8 cellular contexts compared by ENCODE assay signal in genomic region chr11:18013790-18014507, GRCh38. TPM values are rescaled to one million over a fixed set of nuclear protein-coding genes. Genes with fewer than 3 reads are reported as not detected.
A peak's percentile ranks its signal among the peaks of the same experiment; 100 is the strongest.
DNase-seq lines count a peak whose midpoint lies in the region; ATAC-seq and TF ChIP-seq lines count a peak whose summit lies in the region.

No MANE protein-coding gene starts in this region.

- TF ChIP-seq CTCF in AG09309 (IDR thresholded peaks at IDR 0.05; ENCODE audit: control insufficient read depth, insufficient read depth, low read depth, low read length, missing control alignments), result no peak

- no peak for ATAC-seq in activated CD8-positive, alpha-beta memory T cell treated with anti-CD3 and anti-CD28 coated beads, Interleukin-2, amount 10 ng/mL, durations not matched to agents 7 days and 5 days
- no peak for ATAC-seq in stimulated activated naive B cell treated with anti-CD40 and anti-IgM and Interleukin-4, amounts not matched to agents 10 μg/mL and 1 μg/mL and 100 μg/mL, for 72 hours (replicated peaks)
- no peak for ATAC-seq in GM21723 (IDR thresholded peaks at IDR 0.05; ENCODE audit: unreplicated experiment)
- no peak for ATAC-seq in GM19455 (IDR thresholded peaks at IDR 0.05; ENCODE audit: unreplicated experiment)

- H3K27me3 ChIP-seq in HAP-1 (ENCODE audit: low read depth), result no peaks in the 10 kb centered on the region

- DNase-seq in AG09309 (ENCODE audit: low read depth) (no peak), HAP-1 (ENCODE audit: low spot score in 2 of 2) (no peak), H4 (ENCODE audit: low spot score) (no peak)
- no peak for DNase-seq in activated CD8-positive, alpha-beta memory T cell treated with anti-CD3 and anti-CD28 coated beads, Interleukin-2, amount 10 ng/mL, durations not matched to agents 7 days and 5 days
- no peak for DNase-seq in stimulated activated naive B cell treated with anti-CD40 and anti-IgM and Interleukin-4, amounts not matched to agents 10 μg/mL and 1 μg/mL and 100 μg/mL, for 72 hours

- H3K9me3 Mint-ChIP-seq in activated CD8-positive, alpha-beta memory T cell treated with anti-CD3 and anti-CD28 coated beads, Interleukin-2, amount 10 ng/mL, durations not matched to agents 7 days and 5 days (ENCODE audit: low read depth), result no peaks in the 10 kb centered on the region
- no peaks in the 10 kb centered on the region for H3K9me3 Mint-ChIP-seq in stimulated activated naive B cell treated with anti-CD40 and anti-IgM and Interleukin-4, amounts not matched to agents 10 μg/mL and 1 μg/mL and 100 μg/mL, for 72 hours

- peaks cover 33% of the 10 kb centered on the region for H3K4me1 Mint-ChIP-seq in activated CD8-positive, alpha-beta memory T cell treated with anti-CD3 and anti-CD28 coated beads, Interleukin-2, amount 10 ng/mL, durations not matched to agents 7 days and 5 days
- H3K4me1 Mint-ChIP-seq in stimulated activated naive B cell treated with anti-CD40 and anti-IgM and Interleukin-4, amounts not matched to agents 10 μg/mL and 1 μg/mL and 100 μg/mL, for 72 hours, result peaks cover 19 to 36% of the 10 kb centered on the region in 2 donors

- H3K36me3 Mint-ChIP-seq in activated CD8-positive, alpha-beta memory T cell treated with anti-CD3 and anti-CD28 coated beads, Interleukin-2, amount 10 ng/mL, durations not matched to agents 7 days and 5 days, result peaks cover 2% of the 10 kb centered on the region
- no peaks in the 10 kb centered on the region for H3K36me3 Mint-ChIP-seq in stimulated activated naive B cell treated with anti-CD40 and anti-IgM and Interleukin-4, amounts not matched to agents 10 μg/mL and 1 μg/mL and 100 μg/mL, for 72 hours

- peaks cover 35% of the 10 kb centered on the region for H3K4me1 ChIP-seq in HAP-1

- H3K9me3 ChIP-seq in HAP-1 (no peaks in the 10 kb centered on the region), iPS-18c (ENCODE audit: control insufficient read depth, insufficient read depth, low read length) (no peaks in the 10 kb centered on the region)

- H3K4me3 ChIP-seq in AG09309 (ENCODE audit: control insufficient read depth, low read depth, low read length), result peak overlapping the region; percentile 89
- H3K4me3 ChIP-seq in HAP-1, result peak overlapping the region; percentile 66
- peak overlapping the region; percentile 89 for H3K4me3 ChIP-seq in iPS-18c (ENCODE audit: insufficient read depth, low read depth, low read length)

- CTCF ChIA-PET in activated CD8-positive, alpha-beta memory T cell treated with anti-CD3 and anti-CD28 coated beads, Interleukin-2, amount 10 ng/mL, durations not matched to agents 7 days and 5 days (lab: Charles Lee), result interaction anchor here (1.0 to 2.6 kb wide), 7 partner anchors 15 to 707 kb away, joined by 3 to 10 read pairs (median 4); no protein-coding TSS in a partner anchor

- H3K27ac Mint-ChIP-seq in activated CD8-positive, alpha-beta memory T cell treated with anti-CD3 and anti-CD28 coated beads, Interleukin-2, amount 10 ng/mL, durations not matched to agents 7 days and 5 days, result peak overlapping the region; percentile 98
- H3K27ac Mint-ChIP-seq in stimulated activated naive B cell treated with anti-CD40 and anti-IgM and Interleukin-4, amounts not matched to agents 10 μg/mL and 1 μg/mL and 100 μg/mL, for 72 hours, result peak overlapping the region; percentile 95

- H3K36me3 ChIP-seq in HAP-1 (replicated peaks), result no peaks in the 10 kb centered on the region

- in situ Hi-C loops in HAP-1 (cut with MboI; ENCODE audit: low sequenced_read_pairs), result no loop called here

- no peaks in the 10 kb centered on the region for H3K27me3 Mint-ChIP-seq in activated CD8-positive, alpha-beta memory T cell treated with anti-CD3 and anti-CD28 coated beads, Interleukin-2, amount 10 ng/mL, durations not matched to agents 7 days and 5 days
- H3K27me3 Mint-ChIP-seq in stimulated activated naive B cell treated with anti-CD40 and anti-IgM and Interleukin-4, amounts not matched to agents 10 μg/mL and 1 μg/mL and 100 μg/mL, for 72 hours, result no peaks in the 10 kb centered on the region

- H3K4me3 Mint-ChIP-seq in activated CD8-positive, alpha-beta memory T cell treated with anti-CD3 and anti-CD28 coated beads, Interleukin-2, amount 10 ng/mL, durations not matched to agents 7 days and 5 days, result peak overlapping the region; percentile 86
- peak overlapping the region; percentile 94 to 97 for H3K4me3 Mint-ChIP-seq in stimulated activated naive B cell treated with anti-CD40 and anti-IgM and Interleukin-4, amounts not matched to agents 10 μg/mL and 1 μg/mL and 100 μg/mL, for 72 hours

RNA-seq across cellular contexts. Expression of gene SERGEF, which starts 1.1 kb away (rescaled TPM):
- 10 to 100 TPM; 30.4 to 38.8 TPM for total RNA-seq in activated CD8-positive, alpha-beta memory T cell treated with anti-CD3 and anti-CD28 coated beads, Interleukin-2, amount 10 ng/mL, durations not matched to agents 7 days and 5 days
- total RNA-seq in H4 (2014; rRNA removed; shearing (Covaris generic)), result 42.8 and 46.7 TPM in 2 replicates

RNA-seq across cellular contexts. Expression of gene TPH1, which starts 32.1 kb away (rescaled TPM):
- under 1 TPM; 0.26 to 0.40 TPM for total RNA-seq in activated CD8-positive, alpha-beta memory T cell treated with anti-CD3 and anti-CD28 coated beads, Interleukin-2, amount 10 ng/mL, durations not matched to agents 7 days and 5 days
- 0.17 TPM in 1 of 2 replicates, not detected in the other for total RNA-seq in H4 (2014; rRNA removed; shearing (Covaris generic))
